In genomic region chr7:137440434-137440830, GRCh38 we compare ENCODE assay signal across 25 cellular contexts.
DNase-seq lines count a peak whose midpoint lies in the region; ATAC-seq and TF ChIP-seq lines count a peak whose summit lies in the region.
"Had no signal": no experiment of that assay in that cellular context is flagged by ENCODE, and none has a peak within 500 bp of the region (broad histone marks: within the 10 kb centered on the region; RNA-seq: fewer than 3 reads in every experiment).

No MANE protein-coding gene starts in this region.

- H3K27ac ChIP-seq in GM23248 (no peak overlapping the region), angular gyrus (ENCODE audit: low read depth, low read length) (peak overlapping the region; percentile 46), neural progenitor cell (no peak overlapping the region)
- H3K27ac ChIP-seq: body of pancreas, PC-9, SJSA1, stomach, upper lobe of right lung had no signal

- DNase-seq in GM23248: peak; percentile 3
- peak; percentile 87 for DNase-seq in foreskin melanocyte
- DNase-seq in neural progenitor cell (ENCODE audit: low spot score): no peak
- no peak for DNase-seq in SHP77 treated with DMSO at 0.1 percent for 48 hours (lab: John Stamatoyannopoulos, UW)
- DNase-seq in islet precursor cell: no peak
- no peak for DNase-seq in glutamatergic neuron
- DNase-seq: ACHN; activated CD8-positive, alpha-beta memory T cell treated with anti-CD3 and anti-CD28 coated beads, Interleukin-2, amount 50 U/mL, for 48 hours; body of pancreas; C1 segment of cervical spinal cord; cortex of kidney; NCI-H1105; NCI-H2029 treated with DMSO at 0.1 percent for 48 hours; NCI-H446 treated with DMSO at 0.1 percent for 48 hours; occipital lobe; PC-9; retina; stomach; T-helper 17 cell; upper lobe of right lung had no signal

- H2AFZ ChIP-seq in GM23248 (no peak overlapping the region), neural progenitor cell (replicated peaks) (no peak overlapping the region)
- H2AFZ ChIP-seq: PC-9 had no signal

- peaks cover 8% of the 10 kb centered on the region for H3K4me1 Mint-ChIP-seq in neural progenitor cell
- H3K4me1 Mint-ChIP-seq in glutamatergic neuron (ENCODE audit: low read depth, unreplicated experiment): no peaks in the 10 kb centered on the region
- H3K4me1 Mint-ChIP-seq: T-helper 17 cell had no signal

- H3K36me3 Mint-ChIP-seq in neural progenitor cell (peaks cover 5% of the 10 kb centered on the region), glutamatergic neuron (ENCODE audit: unreplicated experiment) (no peaks in the 10 kb centered on the region)
- H3K36me3 Mint-ChIP-seq: activated naive CD8-positive, alpha-beta T cell had no signal

- H3K27ac Mint-ChIP-seq in neural progenitor cell (peak overlapping the region; percentile 36), glutamatergic neuron (ENCODE audit: unreplicated experiment) (no peak overlapping the region)
- H3K27ac Mint-ChIP-seq: activated naive CD8-positive, alpha-beta T cell; activated T-helper 2 cell treated with anti-CD3 and anti-CD28 coated beads, Interferon-gamma antibody, Interleukin-2, Interleukin-4, amounts not matched to agents 10 μg/mL and 5 μg/mL and 100 μg/mL, durations not matched to agents 14 hours and 24 hours and 36 hours; T-helper 17 cell had no signal

- no peak overlapping the region for H3K9ac ChIP-seq in GM23248
- no peak overlapping the region for H3K9ac ChIP-seq in neural progenitor cell

- H3K27me3 Mint-ChIP-seq in neural progenitor cell (ENCODE audit: insufficient read depth, low read depth) (no peaks in the 10 kb centered on the region), glutamatergic neuron (ENCODE audit: unreplicated experiment) (no peaks in the 10 kb centered on the region)
- H3K27me3 Mint-ChIP-seq: activated naive CD8-positive, alpha-beta T cell had no signal

- H4K20me1 ChIP-seq in GM23248 (ENCODE audit: insufficient read depth): no peaks in the 10 kb centered on the region
- H4K20me1 ChIP-seq in neural progenitor cell (ENCODE audit: low read depth): no peaks in the 10 kb centered on the region

- TF ChIP-seq CTCF in neural progenitor cell (IDR thresholded peaks at IDR 0.05): no peak
- no peak for TF ChIP-seq CTCF in glutamatergic neuron (IDR thresholded peaks at IDR 0.05; ENCODE audit: partially characterized antibody, unreplicated experiment)

- H3K4me1 ChIP-seq in GM23248 (ENCODE audit: insufficient read depth): peaks cover 21% of the 10 kb centered on the region
- H3K4me1 ChIP-seq in neural progenitor cell: peaks cover 8% of the 10 kb centered on the region
- H3K4me1 ChIP-seq: body of pancreas, stomach, upper lobe of right lung had no signal

- H3K79me2 ChIP-seq in GM23248 (ENCODE audit: insufficient read depth): no peaks in the 10 kb centered on the region
- no peaks in the 10 kb centered on the region for H3K79me2 ChIP-seq in neural progenitor cell (ENCODE audit: low read depth)

- H3K4me3 ChIP-seq in GM23248 (no peak overlapping the region), neural progenitor cell (no peak overlapping the region)
- H3K4me3 ChIP-seq: body of pancreas, PC-9, SJSA1, stomach, upper lobe of right lung had no signal

- no peak overlapping the region for H3K4me3 Mint-ChIP-seq in neural progenitor cell
- H3K4me3 Mint-ChIP-seq in glutamatergic neuron (ENCODE audit: unreplicated experiment): no peak overlapping the region
- H3K4me3 Mint-ChIP-seq: activated naive CD8-positive, alpha-beta T cell; T-helper 17 cell had no signal

- H3F3A ChIP-seq in GM23248 (ENCODE audit: insufficient read depth) (peaks cover 6% of the 10 kb centered on the region), neural progenitor cell (ENCODE audit: low read depth) (no peaks in the 10 kb centered on the region)

- no peaks in the 10 kb centered on the region for H3K27me3 ChIP-seq in GM23248 (replicated peaks; ENCODE audit: insufficient read depth)
- no peaks in the 10 kb centered on the region for H3K27me3 ChIP-seq in neural progenitor cell
- H3K27me3 ChIP-seq: body of pancreas, SJSA1, stomach, upper lobe of right lung had no signal

- WGBS in GM23248 (ENCODE audit: low coverage in 1 of 2, low lambda C conversion rate in 2 of 2, missing lambda C conversion rate in 2 of 2), 2 experiments: 78 to 86% methylated on average over 3 of the region's 3 CpGs

- H3K9me3 Mint-ChIP-seq in neural progenitor cell: peaks cover 18% of the 10 kb centered on the region
- H3K9me3 Mint-ChIP-seq in glutamatergic neuron (ENCODE audit: unreplicated experiment): no peaks in the 10 kb centered on the region
- H3K9me3 Mint-ChIP-seq: activated T-helper 2 cell treated with anti-CD3 and anti-CD28 coated beads, Interferon-gamma antibody, Interleukin-2, Interleukin-4, amounts not matched to agents 10 μg/mL and 5 μg/mL and 100 μg/mL, durations not matched to agents 14 hours and 24 hours and 36 hours had no signal

- in situ Hi-C loops in GM23248 (cut with MboI): no loop called here

- no peak for ATAC-seq in GM21737 (IDR thresholded peaks at IDR 0.05; ENCODE audit: unreplicated experiment)
- ATAC-seq: body of pancreas, T-helper 17 cell, upper lobe of right lung had no signal

- H3K9me3 ChIP-seq in GM23248 (ENCODE audit: low read depth) (no peaks in the 10 kb centered on the region), neural progenitor cell (ENCODE audit: low read depth) (no peaks in the 10 kb centered on the region)
- H3K9me3 ChIP-seq: body of pancreas, SJSA1, stomach, upper lobe of right lung had no signal

- H3K36me3 ChIP-seq in GM23248 (ENCODE audit: low read depth): no peaks in the 10 kb centered on the region
- no peaks in the 10 kb centered on the region for H3K36me3 ChIP-seq in neural progenitor cell
- H3K36me3 ChIP-seq: SJSA1, stomach, upper lobe of right lung had no signal

- H3K9me2 ChIP-seq in GM23248 (ENCODE audit: insufficient read depth): no peaks in the 10 kb centered on the region

- H3K4me2 ChIP-seq in GM23248 (ENCODE audit: unreplicated experiment) (no peak overlapping the region), neural progenitor cell (no peak overlapping the region)
- H3K4me2 ChIP-seq: PC-9 had no signal

Comparison
In these comparisons a context has a peak if more than half of its experiments do, and no peak if none do; other contexts are left out.
1. DNase-seq: peak in GM23248 (single experiment) and foreskin melanocyte (single experiment); none in neural progenitor cell (single experiment), SHP77 treated with DMSO at 0.1 percent for 48 hours (single experiment), islet precursor cell (single experiment) and glutamatergic neuron (single experiment).